In the genomic region with DNA sequence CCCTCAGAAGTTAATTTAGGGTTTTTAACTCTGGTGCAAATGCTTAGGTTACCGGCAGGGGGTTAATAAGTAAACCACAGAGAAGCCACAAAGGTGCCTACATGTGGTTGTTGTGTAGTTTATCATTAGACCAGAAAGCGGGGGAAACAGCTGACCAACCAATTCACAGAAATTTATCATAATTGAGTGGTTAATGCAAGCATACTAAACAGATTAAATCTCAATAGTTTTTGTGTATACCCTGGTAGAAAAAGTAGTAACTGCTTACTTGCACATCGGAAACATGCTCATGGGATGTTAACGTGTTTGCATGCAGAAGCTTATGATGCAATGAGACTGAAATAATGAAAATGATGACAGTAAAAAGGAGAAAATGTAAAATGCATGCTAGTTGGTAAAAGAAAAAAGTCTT, we compare ENCODE assay signal across 8 cellular contexts.
DNase-seq lines count a peak whose midpoint lies in the region; ATAC-seq and TF ChIP-seq lines count a peak whose summit lies in the region.

No MANE protein-coding gene starts in this region.

- peak; percentile 42 for TF ChIP-seq CTCF in chondrocyte (IDR thresholded peaks at IDR 0.05)

- ATAC-seq in GM19463 (IDR thresholded peaks at IDR 0.05; ENCODE audit: unreplicated experiment), result peak; percentile 95
- ATAC-seq in HG03342 (IDR thresholded peaks at IDR 0.05; ENCODE audit: unreplicated experiment), result peak; percentile 97

- no peaks in the 10 kb centered on the region for H3K27me3 ChIP-seq in BLaER1

- H3K27ac ChIP-seq in BLaER1, result no peak overlapping the region

- H3K4me1 ChIP-seq in BLaER1, result peaks cover 43% of the 10 kb centered on the region

- H3K27me3 Mint-ChIP-seq in chondrocyte (ENCODE audit: low read depth), result no peaks in the 10 kb centered on the region

- H3K36me3 Mint-ChIP-seq in chondrocyte (ENCODE audit: low read depth), result no peaks in the 10 kb centered on the region

- peaks cover 58% of the 10 kb centered on the region for H3K4me1 Mint-ChIP-seq in chondrocyte (ENCODE audit: low read depth)

- peak overlapping the region; percentile 9 for H3K4me3 Mint-ChIP-seq in chondrocyte (ENCODE audit: unreplicated experiment)

- no peak overlapping the region for H3K4me3 ChIP-seq in BLaER1

- H3K27ac Mint-ChIP-seq in chondrocyte (ENCODE audit: unreplicated experiment), result peak overlapping the region; percentile 93

- no peaks in the 10 kb centered on the region for H3K9me3 ChIP-seq in BLaER1

- H3K4me2 ChIP-seq in BLaER1, result peak overlapping the region; percentile 16; the same call in 1 of the 2 replicates

- no peaks in the 10 kb centered on the region for H3K9me3 Mint-ChIP-seq in chondrocyte (ENCODE audit: low read depth)

- no peak overlapping the region for H3K9ac ChIP-seq in BLaER1

- DNase-seq in chondrocyte (ENCODE audit: low spot score) (no peak), RKO (ENCODE audit: low spot score) (no peak), hippocampal formation (lab: John Stamatoyannopoulos, UW) (no peak), OCI-M2 (lab: John Stamatoyannopoulos, UW; ENCODE audit: unreplicated experiment) (no peak), NCI-H1092 treated with DMSO at 0.1 percent for 48 hours (lab: John Stamatoyannopoulos, UW) (no peak)

- no peaks in the 10 kb centered on the region for H4K20me1 ChIP-seq in BLaER1

- no peaks in the 10 kb centered on the region for H3K36me3 ChIP-seq in BLaER1
